8 cellular contexts compared by ENCODE assay signal in genomic region chr2:196399736-196400691, GRCh38.
A peak's percentile ranks its signal among the peaks of the same experiment; 100 is the strongest.
DNase-seq lines count a peak whose midpoint lies in the region; ATAC-seq and TF ChIP-seq lines count a peak whose summit lies in the region.

No MANE protein-coding gene starts in this region.

- H3K79me2 ChIP-seq in GM23338 (replicated peaks; ENCODE audit: insufficient read depth) = no peaks in the 10 kb centered on the region

- no peak for DNase-seq in GM23338 (ENCODE audit: low spot score)
- peak; percentile 50 for DNase-seq in RWPE2 (ENCODE audit: low spot score)
- DNase-seq in epithelial cell of prostate (ENCODE audit: low read depth, low spot score) = no peak
- DNase-seq in osteocyte (ENCODE audit: extremely low spot score, unreplicated experiment) = no peak
- no peak for DNase-seq in posterior vena cava (ENCODE audit: low spot score)
- no peak for DNase-seq in uterus
- no peak for DNase-seq in occipital lobe (lab: John Stamatoyannopoulos, UW)

- H3K36me3 ChIP-seq in GM23338 (ENCODE audit: insufficient read depth) (no peaks in the 10 kb centered on the region), RWPE2 (ENCODE audit: low read depth) (no peaks in the 10 kb centered on the region), uterus (no peaks in the 10 kb centered on the region)

- H3K4me1 ChIP-seq in GM23338 (ENCODE audit: insufficient read depth) (no peaks in the 10 kb centered on the region), RWPE2 (ENCODE audit: insufficient read depth, poor library complexity, severe bottlenecking) (peaks cover 36% of the 10 kb centered on the region), uterus (no peaks in the 10 kb centered on the region)

- H3K4me1 Mint-ChIP-seq in GM23338 (peaks cover 6% of the 10 kb centered on the region; the same call in 2 of the 3 replicates), osteocyte (ENCODE audit: unreplicated experiment) (peaks cover 36% of the 10 kb centered on the region)

- 0 out of 2 replicates have a peak overlapping the region, but pooled peaks have one; percentile 25 for H3K4me2 ChIP-seq in GM23338

- H3K4me3 ChIP-seq in GM23338 = no peak overlapping the region
- no peak overlapping the region for H3K4me3 ChIP-seq in RWPE2 (ENCODE audit: severe bottlenecking)
- no peak overlapping the region for H3K4me3 ChIP-seq in uterus

- no peaks in the 10 kb centered on the region for H3F3A ChIP-seq in GM23338 (replicated peaks; ENCODE audit: low read depth)

- H3K9me3 Mint-ChIP-seq in GM23338 (no peaks in the 10 kb centered on the region), osteocyte (ENCODE audit: unreplicated experiment) (no peaks in the 10 kb centered on the region)

- ATAC-seq in GM23338 (no peak), RWPE2 (ENCODE audit: low read depth) (peak; percentile 97), HG03469 (IDR thresholded peaks at IDR 0.05; ENCODE audit: unreplicated experiment) (no peak)

- no peak for TF ChIP-seq CTCF in GM23338 (conservative IDR thresholded peaks at IDR 0.05; ENCODE audit: low read depth in 2 of 2)
- TF ChIP-seq CTCF in RWPE2 (IDR thresholded peaks at IDR 0.05; ENCODE audit: poor library complexity, severe bottlenecking) = no peak
- no peak for TF ChIP-seq CTCF in osteocyte (IDR thresholded peaks at IDR 0.05)
- no peak for TF ChIP-seq CTCF in uterus (IDR thresholded peaks at IDR 0.05)

- H3K27ac Mint-ChIP-seq in GM23338 (peak overlapping the region; percentile 2), osteocyte (ENCODE audit: unreplicated experiment) (peak overlapping the region; percentile 95)

- H3K27ac ChIP-seq in GM23338 (ENCODE audit: low read depth) = no peak overlapping the region
- peak overlapping the region; percentile 96 for H3K27ac ChIP-seq in RWPE2 (ENCODE audit: poor library complexity, severe bottlenecking)
- peak overlapping the region; percentile 87 for H3K27ac ChIP-seq in epithelial cell of prostate
- no peak overlapping the region for H3K27ac ChIP-seq in uterus

- TF ChIP-seq POLR2A in uterus (IDR thresholded peaks at IDR 0.05) = no peak

- no peaks in the 10 kb centered on the region for H3K9me2 ChIP-seq in GM23338 (ENCODE audit: insufficient read depth)

- no peak overlapping the region for H2AFZ ChIP-seq in GM23338

- H4K20me1 ChIP-seq in GM23338 (replicated peaks; ENCODE audit: insufficient read depth) = no peaks in the 10 kb centered on the region

- no peaks in the 10 kb centered on the region for H3K36me3 Mint-ChIP-seq in GM23338 (ENCODE audit: low read depth)
- peaks cover 3% of the 10 kb centered on the region for H3K36me3 Mint-ChIP-seq in osteocyte (ENCODE audit: unreplicated experiment)

- H3K27me3 Mint-ChIP-seq in GM23338 (ENCODE audit: insufficient read depth, low read depth, poor library complexity) = no peaks in the 10 kb centered on the region
- H3K27me3 Mint-ChIP-seq in osteocyte (ENCODE audit: unreplicated experiment) = no peaks in the 10 kb centered on the region

- H3K27me3 ChIP-seq in GM23338 (ENCODE audit: insufficient read depth) (no peaks in the 10 kb centered on the region), RWPE2 (ENCODE audit: insufficient read depth, poor library complexity, severe bottlenecking) (no peaks in the 10 kb centered on the region), uterus (no peaks in the 10 kb centered on the region)

- intact Hi-C loops in posterior vena cava (cut with DNase I) = no loop called here
- intact Hi-C loops in uterus (cut with DNase I; ENCODE audit: low total_unique reads) = no loop called here

- H3K4me3 Mint-ChIP-seq in GM23338 (no peak overlapping the region), osteocyte (ENCODE audit: unreplicated experiment) (peak overlapping the region; percentile 24)

- H3K9me3 ChIP-seq in RWPE2 (ENCODE audit: severe bottlenecking) (no peaks in the 10 kb centered on the region), uterus (no peaks in the 10 kb centered on the region)

TF ChIP-seq in GM23338, 12 proteins besides CTCF, POLR2A, EP300 and RAD21 (continues in another document):
- TF ChIP-seq CREB1 (CRISPR knock-in tag; IDR thresholded peaks at IDR 0.05; ENCODE audit: low read depth) = no peak
- no peak for TF ChIP-seq NANOG (IDR thresholded peaks at IDR 0.05; ENCODE audit: borderline replicate concordance)
- TF ChIP-seq POLR2AphosphoS5 (IDR thresholded peaks at IDR 0.05; ENCODE audit: low read depth) = no peak
- no peak for TF ChIP-seq ZNF114 (CRISPR knock-in tag; IDR thresholded peaks at IDR 0.05)
- TF ChIP-seq STAT1 (IDR thresholded peaks at IDR 0.05; ENCODE audit: unreplicated experiment) = no peak
- TF ChIP-seq JUNB (IDR thresholded peaks at IDR 0.05; ENCODE audit: unreplicated experiment) = no peak
- TF ChIP-seq EZH2 (IDR thresholded peaks at IDR 0.05; ENCODE audit: low read depth, unreplicated experiment) = no peak
- TF ChIP-seq ZNF462 (CRISPR knock-in tag; IDR thresholded peaks at IDR 0.05) = no peak
- TF ChIP-seq, protein P1, sequence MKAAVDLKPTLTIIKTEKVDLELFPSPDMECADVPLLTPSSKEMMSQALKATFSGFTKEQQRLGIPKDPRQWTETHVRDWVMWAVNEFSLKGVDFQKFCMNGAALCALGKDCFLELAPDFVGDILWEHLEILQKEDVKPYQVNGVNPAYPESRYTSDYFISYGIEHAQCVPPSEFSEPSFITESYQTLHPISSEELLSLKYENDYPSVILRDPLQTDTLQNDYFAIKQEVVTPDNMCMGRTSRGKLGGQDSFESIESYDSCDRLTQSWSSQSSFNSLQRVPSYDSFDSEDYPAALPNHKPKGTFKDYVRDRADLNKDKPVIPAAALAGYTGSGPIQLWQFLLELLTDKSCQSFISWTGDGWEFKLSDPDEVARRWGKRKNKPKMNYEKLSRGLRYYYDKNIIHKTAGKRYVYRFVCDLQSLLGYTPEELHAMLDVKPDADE (IDR thresholded peaks at IDR 0.05) = no peak

Comparison
In these comparisons a context has a peak if more than half of its experiments do, and no peak if none do; other contexts are left out.
1. H3K27ac ChIP-seq: peak in RWPE2 (single experiment) and epithelial cell of prostate (single experiment); none in GM23338 (single experiment) and uterus (0 of 2).